In genomic region chr15:52068004-52068403, GRCh38 we compare ENCODE assay signal across 2 cellular contexts.
TF ChIP-seq lines count a peak whose summit lies in the region.

No MANE protein-coding gene starts in this region.

TF ChIP-seq in HepG2, 621 proteins besides CTCF, POLR2A, EP300 and RAD21:
- no peak for TF ChIP-seq ZNF619 (CRISPR knock-in tag; IDR thresholded peaks at IDR 0.05)
- peak; percentile 5; the same call in 1 of the 2 replicates for TF ChIP-seq PAF1 (CRISPR knock-in tag; IDR thresholded peaks at IDR 0.05)

TF ChIP-seq in K562, 482 proteins besides CTCF, POLR2A, EP300 and RAD21:
- TF ChIP-seq E2F8 (IDR thresholded peaks at IDR 0.05; ENCODE audit: low read depth, partially characterized antibody) (peak; percentile 35), ELF1 (tag; IDR thresholded peaks at IDR 0.05) (no peak)
TF ChIP-seq in K562: peak in this region for 1.
